7 cellular contexts compared by ENCODE assay signal in genomic region chr6:114342086-114342825, GRCh38. TPM values are rescaled to one million over a fixed set of nuclear protein-coding genes. Genes with fewer than 3 reads are reported as not detected.
A peak's percentile ranks its signal among the peaks of the same experiment; 100 is the strongest.
DNase-seq lines count a peak whose midpoint lies in the region; ATAC-seq and TF ChIP-seq lines count a peak whose summit lies in the region.

No MANE protein-coding gene starts in this region.

- H4K20me1 ChIP-seq in GM23248 (ENCODE audit: insufficient read depth), result no peaks in the 10 kb centered on the region

- H3F3A ChIP-seq in GM23248 (ENCODE audit: insufficient read depth), result 0 out of 2 replicates have a peak, but pooled peaks cover 9% of the 10 kb centered on the region

- DNase-seq in GM23248 (peak; percentile 54), Panc1 (ENCODE audit: low read depth, low spot score) (no peak), foreskin fibroblast (peak in 1 of 2 donors; percentile 54), ovary (no peak), NCI-H345 (lab: John Stamatoyannopoulos, UW) (no peak), DMS79 (lab: John Stamatoyannopoulos, UW) (no peak)

- no peaks in the 10 kb centered on the region for H3K79me2 ChIP-seq in GM23248 (ENCODE audit: insufficient read depth)

- no peaks in the 10 kb centered on the region for H3K4me1 ChIP-seq in GM23248 (ENCODE audit: insufficient read depth)
- peaks cover 5% of the 10 kb centered on the region for H3K4me1 ChIP-seq in Panc1 (ENCODE audit: control insufficient read depth, insufficient read depth, low read length)
- H3K4me1 ChIP-seq in ovary (ENCODE audit: insufficient read depth), result peaks cover 6% of the 10 kb centered on the region

- TF ChIP-seq CTCF in Panc1 (IDR thresholded peaks at IDR 0.05) (no peak), foreskin fibroblast (IDR thresholded peaks at IDR 0.05; ENCODE audit: low read depth, low read length) (no peak), ovary (IDR thresholded peaks at IDR 0.05) (no peak)

- CTCF ChIA-PET in Panc1 (lab: Charles Lee), result interaction anchor here (0.6 kb wide), 2 partner anchors 371 to 374 kb away, joined by 3 to 4 read pairs; partner anchors contain the start of gene HDAC2

- peak overlapping the region; percentile 75 for H3K4me2 ChIP-seq in GM23248 (ENCODE audit: unreplicated experiment)

- no peak for TF ChIP-seq EP300 in ovary (IDR thresholded peaks at IDR 0.05)

- H3K9me3 ChIP-seq in GM23248 (ENCODE audit: low read depth) (no peaks in the 10 kb centered on the region), Panc1 (ENCODE audit: control insufficient read depth, insufficient read depth, low read depth, low read length) (no peaks in the 10 kb centered on the region), ovary (no peaks in the 10 kb centered on the region)

- H3K36me3 ChIP-seq in GM23248 (ENCODE audit: low read depth), result no peaks in the 10 kb centered on the region
- H3K36me3 ChIP-seq in Panc1 (ENCODE audit: control insufficient read depth, insufficient read depth, low read length), result no peaks in the 10 kb centered on the region
- no peaks in the 10 kb centered on the region for H3K36me3 ChIP-seq in ovary

- POLR2A ChIA-PET in Panc1 (lab: Charles Lee), result no interaction called here

- peak overlapping the region; percentile 62 for H3K4me3 ChIP-seq in GM23248
- peak overlapping the region; percentile 40 to 51 for H3K4me3 ChIP-seq in Panc1 (ENCODE audit: low read depth in 2 of 2, low read length in 2 of 2)
- H3K4me3 ChIP-seq in foreskin fibroblast (ENCODE audit: low read depth in 1 of 2, low read length in 2 of 2), result peak overlapping the region; percentile 40 to 69
- H3K4me3 ChIP-seq in ovary, result peak overlapping the region; percentile 30

- 0 to 1% methylated on average over 28 to 72 of the region's 92 CpGs for WGBS in GM23248 (ENCODE audit: low coverage in 1 of 2, low lambda C conversion rate in 2 of 2, missing lambda C conversion rate in 2 of 2), 2 experiments
- 1% methylated on average over 54 to 92 of the region's 92 CpGs for WGBS in ovary, 3 donors

- no peak overlapping the region for H3K27ac ChIP-seq in GM23248
- H3K27ac ChIP-seq in Panc1 (ENCODE audit: low read length), result no peak overlapping the region
- no peak overlapping the region for H3K27ac ChIP-seq in ovary

- no peaks in the 10 kb centered on the region for H3K9me2 ChIP-seq in GM23248 (ENCODE audit: insufficient read depth)

- H3K27me3 ChIP-seq in GM23248 (replicated peaks; ENCODE audit: insufficient read depth), result peaks cover 32% of the 10 kb centered on the region
- H3K27me3 ChIP-seq in Panc1 (ENCODE audit: control insufficient read depth, insufficient read depth, low read length), result peaks cover 42% of the 10 kb centered on the region
- H3K27me3 ChIP-seq in ovary, result no peaks in the 10 kb centered on the region

- TF ChIP-seq POLR2A in ovary (IDR thresholded peaks at IDR 0.05), result no peak

- ATAC-seq in Panc1, result peak; percentile 68
- no peak for ATAC-seq in HG03460 (IDR thresholded peaks at IDR 0.05; ENCODE audit: unreplicated experiment)

- intact Hi-C loops in Panc1 (cut with micrococcal nuclease; ENCODE audit: unreplicated experiment) (no loop called here), ovary (cut with DNase I) (no loop called here)

- peak overlapping the region; percentile 60 for H2AFZ ChIP-seq in GM23248

- BruUV-seq in Panc1 (replicated peaks; lab: Mats Ljungman, UMichigan), result no TSS peak

- in situ Hi-C loops in GM23248 (cut with MboI), result no loop called here
- in situ Hi-C loops in Panc1 (cut with HindIII; ENCODE audit: low pct_unique_long_range_greater_than_20kb, low sequenced_read_pairs), result no loop called here

- H3K9ac ChIP-seq in GM23248, result no peak overlapping the region

RNA-seq across cellular contexts. Expression of gene HS3ST5, which starts 0.6 kb away (rescaled TPM):
- total RNA-seq in GM23248 (2014; rRNA removed; shearing (Covaris generic)), result not detected in 2 replicates
- polyA plus RNA-seq in GM23248 (2016; fragmentation: Nextera tagmentation; extraction: Ambion mirVana) (not detected in 2 replicates), ovary (not detected)
- total RNA-seq in Panc1 (2021; ENCODE audit: unreplicated experiment) (0.05 TPM), ovary (under 1 TPM in 1 of 7 donors, not detected in 6; 0.08 TPM)
- 0.07 TPM for polyA plus RNA-seq in Panc1 (2012; ENCODE audit: insufficient read length)
